In genomic region chr20:1324598-1325172, GRCh38 we compare ENCODE assay signal across 7 cellular contexts. TPM values are rescaled to one million over a fixed set of nuclear protein-coding genes. Genes with fewer than 3 reads are reported as not detected.
DNase-seq lines count a peak whose midpoint lies in the region; ATAC-seq and TF ChIP-seq lines count a peak whose summit lies in the region.

No MANE protein-coding gene starts in this region.

- DNase-seq in H4 (ENCODE audit: low spot score) = peak; percentile 55
- no peak for DNase-seq in RWPE1 (ENCODE audit: low spot score)
- DNase-seq in esophagus muscularis mucosa (ENCODE audit: extremely low spot score) = no peak
- DNase-seq in posterior vena cava (ENCODE audit: low spot score) = peak; percentile 81
- DNase-seq in AG08395 (ENCODE audit: low spot score) = no peak
- no peak for DNase-seq in cortex of kidney (lab: John Stamatoyannopoulos, UW)

- intact Hi-C loops in esophagus muscularis mucosa (cut with DNase I) (loop anchor here (5.0 kb wide), 1 partner anchor 143 kb away; the partner anchor contains the start of gene NSFL1C), posterior vena cava (cut with DNase I) (loop anchor here in 1 of 2 donors (5.0 kb wide), 1 partner anchor 68 kb away; the partner anchor contains the start of gene FKBP1A)

- CTCF ChIA-PET in RWPE1 (lab: Yijun Ruan, JAX) = no interaction called here

- no peak for TF ChIP-seq EP300 in esophagus muscularis mucosa (IDR thresholded peaks at IDR 0.05)

- POLR2A ChIA-PET in RWPE1 (lab: Yijun Ruan, JAX; ENCODE audit: low non-redundant PET) = interaction anchor here (0.5 to 0.9 kb wide), 3 partner anchors 10 to 47 kb away, joined by 3 to 7 read pairs (median 3); no protein-coding TSS in a partner anchor

- no peaks in the 10 kb centered on the region for H3K9me3 ChIP-seq in esophagus muscularis mucosa

- H3K27me3 ChIP-seq in esophagus muscularis mucosa = peaks cover 0 to 9% (median 0%) of the 10 kb centered on the region in 4 donors

- TF ChIP-seq CTCF in RWPE1 (conservative IDR thresholded peaks at IDR 0.05; ENCODE audit: low read depth) (no peak), esophagus muscularis mucosa (IDR thresholded peaks at IDR 0.05) (no peak)

- WGBS in esophagus muscularis mucosa = 15% methylated on average over 15 of the region's 15 CpGs

- peak overlapping the region; percentile 70 to 89 (median 78) for H3K4me3 ChIP-seq in esophagus muscularis mucosa

- no peak for ATAC-seq in HG03342 (IDR thresholded peaks at IDR 0.05; ENCODE audit: unreplicated experiment)

- H3K4me1 ChIP-seq in esophagus muscularis mucosa = peaks cover 52 to 67% (median 59%) of the 10 kb centered on the region in 4 donors

- H3K36me3 ChIP-seq in esophagus muscularis mucosa = peaks cover 0 to 4% (median 0%) of the 10 kb centered on the region in 4 donors

- peak overlapping the region; percentile 90 for H3K27ac ChIP-seq in RWPE1
- H3K27ac ChIP-seq in esophagus muscularis mucosa (replicated peaks in 1 of 4) = peak overlapping the region; percentile 93 to 99 (median 96)

- no peak for TF ChIP-seq POLR2A in esophagus muscularis mucosa (IDR thresholded peaks at IDR 0.05; ENCODE audit: low read depth)

RNA-seq across cellular contexts. Expression of gene SDCBP2, which starts 4.3 kb away (rescaled TPM):
- total RNA-seq in H4 (2014; rRNA removed; shearing (Covaris generic)) = 0.29 and 0.56 TPM in 2 replicates
- total RNA-seq in esophagus muscularis mucosa (1 to 10 TPM; 2.1 to 6.2 (median 4.1) TPM), posterior vena cava (1 to 10 TPM; 3.1 to 5.4 TPM)

RNA-seq across cellular contexts. Expression of gene SNPH, which starts 58.6 kb away (rescaled TPM):
- total RNA-seq in H4 (2014; rRNA removed; shearing (Covaris generic)) = 0.99 and 1.5 TPM in 2 replicates
- total RNA-seq in esophagus muscularis mucosa = 10 to 100 TPM in 3 of 4 donors, 1 to 10 TPM in 1; 9.6 to 29.5 (median 17.3) TPM
- total RNA-seq in posterior vena cava = 10 to 100 TPM in 1 of 2 donors, 1 to 10 TPM in 1; 8.9 to 11.9 TPM

Comparison
In these comparisons a context has a peak if more than half of its experiments do, and no peak if none do; other contexts are left out.
1. DNase-seq: peak in H4 (single experiment) and posterior vena cava (single experiment); none in RWPE1 (single experiment), esophagus muscularis mucosa (single experiment), AG08395 (single experiment) and cortex of kidney (single experiment).